15 cellular contexts compared by ENCODE assay signal in genomic region chr13:73825143-73825542, GRCh38.
"Had no signal": no experiment of that assay in that cellular context is flagged by ENCODE, and none has a peak within 500 bp of the region (broad histone marks: within the 10 kb centered on the region; RNA-seq: fewer than 3 reads in every experiment).

No MANE protein-coding gene starts in this region.

- H3K27me3 Mint-ChIP-seq: progenitor cell of endocrine pancreas had no signal

- H3K27ac ChIP-seq: ascending aorta, esophagus squamous epithelium, lower lobe of right lung, tibial nerve, vagina had no signal

- H3K9me3 ChIP-seq: ascending aorta, esophagus squamous epithelium, lower lobe of right lung, tibial nerve, vagina had no signal

- H3K27me3 ChIP-seq: ascending aorta, esophagus squamous epithelium, tibial nerve, vagina had no signal

- H3K4me3 Mint-ChIP-seq: mesothelial cell of epicardium had no signal

- ATAC-seq: left cardiac atrium, lower lobe of right lung, right cardiac atrium, SK-N-SH treated with all-trans-retinoic acid at 6 μM for 48 hours had no signal

- H3K36me3 ChIP-seq: ascending aorta, esophagus squamous epithelium, lower lobe of right lung, tibial nerve, vagina had no signal

- DNase-seq: activated CD4-positive, alpha-beta T cell treated with anti-CD3 and anti-CD28 coated beads for 1 hour; esophagus squamous epithelium; foreskin fibroblast; glutamatergic neuron; left cardiac atrium; lower lobe of right lung; occipital lobe; right cardiac atrium; small intestine had no signal

- H3K4me1 ChIP-seq: esophagus squamous epithelium, lower lobe of right lung, vagina had no signal

- H3K4me3 ChIP-seq: ascending aorta, esophagus squamous epithelium, lower lobe of right lung, tibial nerve, vagina had no signal

- H3K27ac Mint-ChIP-seq: mesothelial cell of epicardium, progenitor cell of endocrine pancreas had no signal
